11 cellular contexts compared by ENCODE assay signal in genomic region chr3:112774293-112774926, GRCh38.
DNase-seq lines count a peak whose midpoint lies in the region; ATAC-seq, FAIRE-seq and TF ChIP-seq lines count a peak whose summit lies in the region.
"Had no signal": no experiment of that assay in that cellular context is flagged by ENCODE, and none has a peak within 500 bp of the region (broad histone marks: within the 10 kb centered on the region; RNA-seq: fewer than 3 reads in every experiment).

No MANE protein-coding gene starts in this region.

- DNase-seq in heart right ventricle (no peak), left ventricle myocardium superior (no peak), T-cell (no peak), fibroblast of the aortic adventitia (ENCODE audit: low read depth) (peak; percentile 88), urothelium cell line (ENCODE audit: low spot score) (peak; percentile 42), erythroblast (lab: John Stamatoyannopoulos, UW) (no peak), superior temporal gyrus (ENCODE audit: extremely low spot score) (no peak)
- DNase-seq in stimulated activated naive CD8-positive, alpha-beta T cell treated with anti-CD3 and anti-CD28 coated beads, Interleukin-15, amount 100 ng/mL, for 72 hours: no peak
- DNase-seq: C1 segment of cervical spinal cord; naive thymus-derived CD8-positive, alpha-beta T cell; NCI-H1092 treated with DMSO at 0.1 percent for 48 hours had no signal

- H3K27ac ChIP-seq in heart right ventricle: peak overlapping the region in 8 of 10 donors; percentile 9 to 83 (median 54)

- no peak for TF ChIP-seq CTCF in heart right ventricle (IDR thresholded peaks at IDR 0.05)
- no peak for TF ChIP-seq CTCF in fibroblast of the aortic adventitia (IDR thresholded peaks at IDR 0.05; ENCODE audit: insufficient read depth, low read length)

- H3K27me3 Mint-ChIP-seq in T-cell: no peaks in the 10 kb centered on the region
- no peaks in the 10 kb centered on the region for H3K27me3 Mint-ChIP-seq in stimulated activated naive CD8-positive, alpha-beta T cell treated with anti-CD3 and anti-CD28 coated beads, Interleukin-15, amount 100 ng/mL, for 72 hours

- H3K4me1 ChIP-seq in heart right ventricle: peaks cover 0 to 70% (median 6%) of the 10 kb centered on the region in 9 donors

- TF ChIP-seq POLR2A in erythroblast (IDR thresholded peaks at IDR 0.05; ENCODE audit: low read length): no peak

- POLR2A ChIA-PET in T-cell (lab: Charles Lee): interaction anchor here in 1 of 2 donors (1.0 kb wide), 1 partner anchor 73 kb away, joined by 3 read pairs; no protein-coding TSS in a partner anchor

- no peak for ATAC-seq in heart right ventricle
- ATAC-seq in left ventricle myocardium superior: no peak
- ATAC-seq in T-cell (replicated peaks in 1 of 4): peak in 2 of 4 experiments; percentile 37 to 49
- no peak for ATAC-seq in stimulated activated naive CD8-positive, alpha-beta T cell treated with anti-CD3 and anti-CD28 coated beads, Interleukin-15, amount 100 ng/mL, for 72 hours
- ATAC-seq: naive thymus-derived CD8-positive, alpha-beta T cell had no signal

- H3K4me3 ChIP-seq in heart right ventricle (no peak overlapping the region), fibroblast of the aortic adventitia (ENCODE audit: low read depth, low read length) (no peak overlapping the region)

- H3K4me1 Mint-ChIP-seq in T-cell: peaks cover 19 to 62% (median 31%) of the 10 kb centered on the region in 3 donors
- no peaks in the 10 kb centered on the region for H3K4me1 Mint-ChIP-seq in stimulated activated naive CD8-positive, alpha-beta T cell treated with anti-CD3 and anti-CD28 coated beads, Interleukin-15, amount 100 ng/mL, for 72 hours

- H3K27ac Mint-ChIP-seq in T-cell: peak overlapping the region; percentile 59 to 88
- H3K27ac Mint-ChIP-seq in stimulated activated naive CD8-positive, alpha-beta T cell treated with anti-CD3 and anti-CD28 coated beads, Interleukin-15, amount 100 ng/mL, for 72 hours: no peak overlapping the region

- no peaks in the 10 kb centered on the region for H3K9me3 ChIP-seq in heart right ventricle

- CTCF ChIA-PET in T-cell (lab: Charles Lee): interaction anchor here (0.7 to 1.5 kb wide), 4 partner anchors 11 to 40 kb away, joined by 3 to 11 read pairs (median 4); no protein-coding TSS in a partner anchor

- no peaks in the 10 kb centered on the region for H3K9me3 Mint-ChIP-seq in T-cell
- no peaks in the 10 kb centered on the region for H3K9me3 Mint-ChIP-seq in stimulated activated naive CD8-positive, alpha-beta T cell treated with anti-CD3 and anti-CD28 coated beads, Interleukin-15, amount 100 ng/mL, for 72 hours
- H3K9me3 Mint-ChIP-seq: naive thymus-derived CD8-positive, alpha-beta T cell had no signal

- intact Hi-C loops in heart right ventricle (cut with DNase I): no loop called here
- intact Hi-C loops in left ventricle myocardium superior (cut with micrococcal nuclease): no loop called here

- FAIRE-seq in urothelium cell line (lab: Jason Lieb, UNC): peak; percentile 70

- 79 to 88% methylated on average over 6 of the region's 6 CpGs for WGBS in heart right ventricle, 2 donors

- H3K27me3 ChIP-seq in heart right ventricle: peaks cover 0 to 6% (median 0%) of the 10 kb centered on the region in 7 donors

- no peaks in the 10 kb centered on the region for H3K36me3 Mint-ChIP-seq in T-cell
- H3K36me3 Mint-ChIP-seq: naive thymus-derived CD8-positive, alpha-beta T cell had no signal

- no peaks in the 10 kb centered on the region for H3K36me3 ChIP-seq in heart right ventricle

- H3K4me3 Mint-ChIP-seq in T-cell: no peak overlapping the region
- H3K4me3 Mint-ChIP-seq in stimulated activated naive CD8-positive, alpha-beta T cell treated with anti-CD3 and anti-CD28 coated beads, Interleukin-15, amount 100 ng/mL, for 72 hours: no peak overlapping the region

Comparison
In these comparisons a context has a peak if more than half of its experiments do, and no peak if none do; other contexts are left out.
1. DNase-seq: peak in fibroblast of the aortic adventitia (single experiment) and urothelium cell line (single experiment); none in heart right ventricle (0 of 2), left ventricle myocardium superior (single experiment), T-cell (0 of 34), stimulated activated naive CD8-positive, alpha-beta T cell treated with anti-CD3 and anti-CD28 coated beads, Interleukin-15, amount 100 ng/mL, for 72 hours (0 of 2), erythroblast (0 of 2) and superior temporal gyrus (single experiment).
2. H3K27ac Mint-ChIP-seq: peak in T-cell (2 of 2); none in stimulated activated naive CD8-positive, alpha-beta T cell treated with anti-CD3 and anti-CD28 coated beads, Interleukin-15, amount 100 ng/mL, for 72 hours (0 of 2).